In genomic region chr16:1183235-1183907, GRCh38 we compare ENCODE assay signal across 10 cellular contexts. TPM values are rescaled to one million over a fixed set of nuclear protein-coding genes. Genes with fewer than 3 reads are reported as not detected.
DNase-seq lines count a peak whose midpoint lies in the region; ATAC-seq and TF ChIP-seq lines count a peak whose summit lies in the region.
"Had no signal": no experiment of that assay in that cellular context is flagged by ENCODE, and none has a peak within 500 bp of the region (broad histone marks: within the 10 kb centered on the region; RNA-seq: fewer than 3 reads in every experiment).

No MANE protein-coding gene starts in this region.

- H3K4me1 ChIP-seq in ascending aorta, result peaks cover 19 to 32% of the 10 kb centered on the region in 2 donors
- H3K4me1 ChIP-seq in uterus, result peaks cover 0 to 31% of the 10 kb centered on the region in 2 donors
- no peaks in the 10 kb centered on the region for H3K4me1 ChIP-seq in suprapubic skin

- TF ChIP-seq CTCF in ascending aorta (IDR thresholded peaks at IDR 0.05), result no peak
- TF ChIP-seq CTCF in uterus (IDR thresholded peaks at IDR 0.05), result no peak
- no peak for TF ChIP-seq CTCF in suprapubic skin (IDR thresholded peaks at IDR 0.05)

- H3K27ac ChIP-seq in ascending aorta (peak overlapping the region; percentile 68 to 91), layer of hippocampus (ENCODE audit: low read depth, low read length) (peak overlapping the region; percentile 52), uterus (peak overlapping the region; percentile 86 to 87), suprapubic skin (no peak overlapping the region)

- peak overlapping the region in 1 of 2 donors; percentile 35 for H3K4me3 ChIP-seq in ascending aorta
- peak overlapping the region in 1 of 2 donors; percentile 20 for H3K4me3 ChIP-seq in uterus
- H3K4me3 ChIP-seq in suprapubic skin, result no peak overlapping the region

- 40% methylated on average over 2 of the region's 37 CpGs for WGBS in suprapubic skin

- H3K9me3 ChIP-seq in ascending aorta, result no peaks in the 10 kb centered on the region
- no peaks in the 10 kb centered on the region for H3K9me3 ChIP-seq in uterus
- no peaks in the 10 kb centered on the region for H3K9me3 ChIP-seq in suprapubic skin

- no peak for TF ChIP-seq POLR2A in uterus (IDR thresholded peaks at IDR 0.05)
- no peak for TF ChIP-seq POLR2A in suprapubic skin (IDR thresholded peaks at IDR 0.05)

- no peak for TF ChIP-seq EP300 in suprapubic skin (IDR thresholded peaks at IDR 0.05)

- intact Hi-C loops in ascending aorta (cut with DNase I), result loop anchor here (2.0 to 5.0 kb wide), 2 partner anchors 25 to 211 kb away; partner anchors contain the start of gene LMF1
- intact Hi-C loops in uterus (cut with DNase I; ENCODE audit: low total_unique reads), result no loop called here

- no peak for ATAC-seq in GM19397 (IDR thresholded peaks at IDR 0.05; ENCODE audit: unreplicated experiment)
- ATAC-seq: stimulated activated naive CD8-positive, alpha-beta T cell treated with anti-CD3 and anti-CD28 coated beads, Interleukin-15, amount 100 ng/mL, for 72 hours had no signal

- H3K36me3 ChIP-seq in ascending aorta (no peaks in the 10 kb centered on the region), uterus (no peaks in the 10 kb centered on the region), suprapubic skin (no peaks in the 10 kb centered on the region)

- DNase-seq in NCI-H2029 (lab: John Stamatoyannopoulos, UW) (peak; percentile 59), NCI-H2029 treated with DMSO at 0.1 percent for 48 hours (lab: John Stamatoyannopoulos, UW) (no peak), ascending aorta (ENCODE audit: low spot score in 2 of 2) (no peak), uterus (peak; percentile 83 to 87), suprapubic skin (ENCODE audit: low spot score in 2 of 2) (no peak), C1 segment of cervical spinal cord (lab: John Stamatoyannopoulos, UW) (no peak)
- DNase-seq: mammary epithelial cell; stimulated activated naive CD8-positive, alpha-beta T cell treated with anti-CD3 and anti-CD28 coated beads, Interleukin-15, amount 100 ng/mL, for 72 hours had no signal

- H3K27me3 ChIP-seq in ascending aorta (no peaks in the 10 kb centered on the region), layer of hippocampus (ENCODE audit: control insufficient read depth, insufficient read depth, low read length) (peaks cover 4% of the 10 kb centered on the region), uterus (no peaks in the 10 kb centered on the region), suprapubic skin (peaks cover 56% of the 10 kb centered on the region)

RNA-seq across cellular contexts. Expression of gene CACNA1H, which starts 30.5 kb away (rescaled TPM):
- 57.5 TPM for total RNA-seq in ascending aorta
- total RNA-seq in uterus, result 10 to 100 TPM in 3 of 4 donors, 1 to 10 TPM in 1; 6.8 to 94.5 (median 27.6) TPM
- 100 to 1,000 TPM in 1 of 4 donors, 10 to 100 TPM in 3; 19.4 to 167 (median 38.4) TPM for total RNA-seq in suprapubic skin
- total RNA-seq: mammary epithelial cell had no signal

RNA-seq across cellular contexts. Expression of gene TPSG1, which starts 41.7 kb away (rescaled TPM):
- not detected for total RNA-seq in ascending aorta
- 1 to 10 TPM in 1 of 4 donors, not detected in 3; 1.5 TPM for total RNA-seq in uterus
- 1 to 10 TPM in 1 of 4 donors, not detected in 3; 1.6 TPM for total RNA-seq in suprapubic skin
- total RNA-seq: mammary epithelial cell had no signal

RNA-seq across cellular contexts. Expression of gene TPSB2, which starts 46.6 kb away (rescaled TPM):
- total RNA-seq in ascending aorta, result not detected
- 100 to 1,000 TPM in 1 of 4 donors, 10 to 100 TPM in 2, 1 to 10 TPM in 1; 4.1 to 108 (median 29.0) TPM for total RNA-seq in uterus
- 10 to 100 TPM; 13.0 to 36.9 (median 22.5) TPM for total RNA-seq in suprapubic skin
- total RNA-seq: mammary epithelial cell had no signal

RNA-seq across cellular contexts. Expression of gene TPSAB1, which starts 57.1 kb away (rescaled TPM):
- total RNA-seq in ascending aorta (6.7 TPM), uterus (10 to 100 TPM in 3 of 4 donors, 1 to 10 TPM in 1; 3.9 to 96.2 (median 14.2) TPM), suprapubic skin (10 to 100 TPM in 3 of 4 donors, 1 to 10 TPM in 1; 6.0 to 36.8 (median 16.5) TPM)
- total RNA-seq: mammary epithelial cell had no signal

Comparison
In these comparisons a context has a peak if more than half of its experiments do, and no peak if none do; other contexts are left out.
1. DNase-seq: peak in NCI-H2029 (single experiment) and uterus (2 of 2); none in NCI-H2029 treated with DMSO at 0.1 percent for 48 hours (single experiment), ascending aorta (0 of 2), suprapubic skin (0 of 2) and C1 segment of cervical spinal cord (0 of 14).